In genomic region chr17:44308320-44308818, GRCh38 we compare ENCODE assay signal across 1 cellular context.
TF ChIP-seq lines count a peak whose summit lies in the region.

RUNDC3A (plus strand) TSS chr17:44308601; CDS start chr17:44308833, 232 bp downstream.

TF ChIP-seq in HepG2, 621 proteins besides CTCF, POLR2A, EP300 and RAD21 (continued from another document and continues in another):
- no peak for TF ChIP-seq ZNF407 (CRISPR knock-in tag; IDR thresholded peaks at IDR 0.05; ENCODE audit: not compliant biosample characterization)
- TF ChIP-seq ZNF777 (CRISPR knock-in tag; IDR thresholded peaks at IDR 0.05) = peak; percentile 61; the same call in 1 of the 2 replicates
- TF ChIP-seq TEAD2 (CRISPR knock-in tag; IDR thresholded peaks at IDR 0.05) = 0 out of 2 replicates have a peak, but pooled peaks have one; percentile 62
- no peak for TF ChIP-seq ZNF75D (CRISPR knock-in tag; IDR thresholded peaks at IDR 0.05; ENCODE audit: borderline replicate concordance)
- TF ChIP-seq ZNF335 (CRISPR knock-in tag; IDR thresholded peaks at IDR 0.05) = peak; percentile 77; the same call in 1 of the 2 replicates
- TF ChIP-seq NR2F1 (CRISPR knock-in tag; IDR thresholded peaks at IDR 0.05) = 0 out of 4 replicates have a peak, but pooled peaks of 1 of the 2 experiments have one; percentile 18
- TF ChIP-seq ZNF546 (CRISPR knock-in tag; conservative IDR thresholded peaks at IDR 0.05) = no peak; the same call in 1 of the 2 replicates
- peak; percentile 91 for TF ChIP-seq MAF1 (CRISPR knock-in tag; IDR thresholded peaks at IDR 0.05; ENCODE audit: borderline replicate concordance)
- peak; percentile 73; the same call in 1 of the 2 replicates for TF ChIP-seq ZNF768 (CRISPR knock-in tag; IDR thresholded peaks at IDR 0.05)
- TF ChIP-seq TCF7L2 (IDR thresholded peaks at IDR 0.05; ENCODE audit: low read depth, low read length) = no peak
- peak; percentile 44; the same call in 1 of the 2 replicates for TF ChIP-seq ZNF644 (CRISPR knock-in tag; IDR thresholded peaks at IDR 0.05; ENCODE audit: low read depth)
- TF ChIP-seq ZNF781 (CRISPR knock-in tag; IDR thresholded peaks at IDR 0.05; ENCODE audit: borderline replicate concordance, not compliant biosample characterization) = no peak
- TF ChIP-seq SOX5 (CRISPR knock-in tag; IDR thresholded peaks at IDR 0.05; ENCODE audit: borderline replicate concordance) = peak; percentile 56; the same call in 1 of the 2 replicates
- 0 out of 2 replicates have a peak, but pooled peaks have one; percentile 35 for TF ChIP-seq ZBTB42 (CRISPR knock-in tag; IDR thresholded peaks at IDR 0.05)
- TF ChIP-seq ZNF704 (CRISPR knock-in tag; IDR thresholded peaks at IDR 0.05; ENCODE audit: borderline replicate concordance) = peak; percentile 56; the same call in 1 of the 2 replicates
- TF ChIP-seq, protein P1, sequence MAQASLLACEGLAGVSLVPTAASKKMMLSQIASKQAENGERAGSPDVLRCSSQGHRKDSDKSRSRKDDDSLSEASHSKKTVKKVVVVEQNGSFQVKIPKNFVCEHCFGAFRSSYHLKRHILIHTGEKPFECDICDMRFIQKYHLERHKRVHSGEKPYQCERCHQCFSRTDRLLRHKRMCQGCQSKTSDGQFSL (CRISPR knock-in tag; IDR thresholded peaks at IDR 0.05) = peak; percentile 75; the same call in 1 of the 2 replicates
- TF ChIP-seq CEBPG (CRISPR knock-in tag; IDR thresholded peaks at IDR 0.05) = 0 out of 2 replicates have a peak, but pooled peaks have one; percentile 5
- TF ChIP-seq, protein P2, sequence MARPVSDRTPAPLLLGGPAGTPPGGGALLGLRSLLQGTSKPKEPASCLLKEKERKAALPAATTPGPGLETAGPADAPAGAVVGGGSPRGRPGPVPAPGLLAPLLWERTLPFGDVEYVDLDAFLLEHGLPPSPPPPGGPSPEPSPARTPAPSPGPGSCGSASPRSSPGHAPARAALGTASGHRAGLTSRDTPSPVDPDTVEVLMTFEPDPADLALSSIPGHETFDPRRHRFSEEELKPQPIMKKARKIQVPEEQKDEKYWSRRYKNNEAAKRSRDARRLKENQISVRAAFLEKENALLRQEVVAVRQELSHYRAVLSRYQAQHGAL (CRISPR knock-in tag; IDR thresholded peaks at IDR 0.05; ENCODE audit: not compliant biosample characterization) = peak; percentile 35
- no peak for TF ChIP-seq ZNF180 (CRISPR knock-in tag; IDR thresholded peaks at IDR 0.05; ENCODE audit: borderline replicate concordance, low read depth)
- TF ChIP-seq, protein P3, sequence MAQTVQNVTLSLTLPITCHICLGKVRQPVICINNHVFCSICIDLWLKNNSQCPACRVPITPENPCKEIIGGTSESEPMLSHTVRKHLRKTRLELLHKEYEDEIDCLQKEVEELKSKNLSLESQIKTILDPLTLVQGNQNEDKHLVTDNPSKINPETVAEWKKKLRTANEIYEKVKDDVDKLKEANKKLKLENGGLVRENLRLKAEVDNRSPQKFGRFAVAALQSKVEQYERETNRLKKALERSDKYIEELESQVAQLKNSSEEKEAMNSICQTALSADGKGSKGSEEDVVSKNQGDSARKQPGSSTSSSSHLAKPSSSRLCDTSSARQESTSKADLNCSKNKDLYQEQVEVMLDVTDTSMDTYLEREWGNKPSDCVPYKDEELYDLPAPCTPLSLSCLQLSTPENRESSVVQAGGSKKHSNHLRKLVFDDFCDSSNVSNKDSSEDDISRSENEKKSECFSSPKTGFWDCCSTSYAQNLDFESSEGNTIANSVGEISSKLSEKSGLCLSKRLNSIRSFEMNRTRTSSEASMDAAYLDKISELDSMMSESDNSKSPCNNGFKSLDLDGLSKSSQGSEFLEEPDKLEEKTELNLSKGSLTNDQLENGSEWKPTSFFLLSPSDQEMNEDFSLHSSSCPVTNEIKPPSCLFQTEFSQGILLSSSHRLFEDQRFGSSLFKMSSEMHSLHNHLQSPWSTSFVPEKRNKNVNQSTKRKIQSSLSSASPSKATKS (CRISPR knock-in tag; IDR thresholded peaks at IDR 0.05) = no peak
- TF ChIP-seq ZSCAN9 (CRISPR knock-in tag; IDR thresholded peaks at IDR 0.05; ENCODE audit: borderline replicate concordance) = peak; percentile 97
- TF ChIP-seq HMGXB4 (CRISPR knock-in tag; IDR thresholded peaks at IDR 0.05; ENCODE audit: borderline replicate concordance in 1 of 2, low read depth in 1 of 2) = no peak
- no peak for TF ChIP-seq ZFP1 (CRISPR knock-in tag; IDR thresholded peaks at IDR 0.05)
- TF ChIP-seq NFAT5 (CRISPR knock-in tag; IDR thresholded peaks at IDR 0.05) = peak; percentile 87
- TF ChIP-seq MIER2 (CRISPR knock-in tag; IDR thresholded peaks at IDR 0.05) = peak; percentile 98
- peak; percentile 70 for TF ChIP-seq NFYC (CRISPR knock-in tag; IDR thresholded peaks at IDR 0.05)
- no peak for TF ChIP-seq ZBTB39 (CRISPR knock-in tag; IDR thresholded peaks at IDR 0.05)
- TF ChIP-seq ZNF766 (CRISPR knock-in tag; IDR thresholded peaks at IDR 0.05; ENCODE audit: borderline replicate concordance) = peak; percentile 59; the same call in 1 of the 2 replicates
- TF ChIP-seq, protein P4, sequence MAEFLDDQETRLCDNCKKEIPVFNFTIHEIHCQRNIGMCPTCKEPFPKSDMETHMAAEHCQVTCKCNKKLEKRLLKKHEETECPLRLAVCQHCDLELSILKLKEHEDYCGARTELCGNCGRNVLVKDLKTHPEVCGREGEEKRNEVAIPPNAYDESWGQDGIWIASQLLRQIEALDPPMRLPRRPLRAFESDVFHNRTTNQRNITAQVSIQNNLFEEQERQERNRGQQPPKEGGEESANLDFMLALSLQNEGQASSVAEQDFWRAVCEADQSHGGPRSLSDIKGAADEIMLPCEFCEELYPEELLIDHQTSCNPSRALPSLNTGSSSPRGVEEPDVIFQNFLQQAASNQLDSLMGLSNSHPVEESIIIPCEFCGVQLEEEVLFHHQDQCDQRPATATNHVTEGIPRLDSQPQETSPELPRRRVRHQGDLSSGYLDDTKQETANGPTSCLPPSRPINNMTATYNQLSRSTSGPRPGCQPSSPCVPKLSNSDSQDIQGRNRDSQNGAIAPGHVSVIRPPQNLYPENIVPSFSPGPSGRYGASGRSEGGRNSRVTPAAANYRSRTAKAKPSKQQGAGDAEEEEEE (CRISPR knock-in tag; IDR thresholded peaks at IDR 0.05; ENCODE audit: borderline replicate concordance) = no peak
